1 cellular context compared by ENCODE assay signal in the genomic region with DNA sequence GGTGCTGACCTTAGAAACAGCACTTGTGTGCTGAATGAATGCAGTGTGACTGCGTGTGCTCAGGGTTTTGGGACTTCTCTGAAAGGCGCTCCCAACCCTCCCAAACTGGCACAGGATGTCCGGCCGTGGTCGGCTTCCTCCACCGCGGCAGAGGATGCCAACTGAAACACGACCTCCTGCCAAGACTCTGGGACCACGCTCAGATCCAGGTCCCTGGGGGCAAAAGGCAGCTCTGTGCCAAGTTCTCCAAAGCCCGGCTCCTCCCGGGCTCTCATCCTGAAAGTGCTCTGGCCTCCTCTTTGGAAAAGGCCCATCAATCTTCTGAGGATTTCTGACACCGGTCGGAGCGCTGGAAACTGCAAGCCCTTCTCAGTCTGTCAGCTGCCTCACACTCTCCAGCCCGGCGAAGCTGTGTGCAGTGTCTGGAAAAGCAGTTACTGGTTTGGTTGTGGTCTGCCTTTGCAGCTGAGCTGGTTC.
TF ChIP-seq lines count a peak whose summit lies in the region.

No MANE protein-coding gene starts in this region.

TF ChIP-seq in WTC11, 78 proteins besides CTCF, POLR2A, EP300 and RAD21 (continued from another document):
- TF ChIP-seq, protein P1, sequence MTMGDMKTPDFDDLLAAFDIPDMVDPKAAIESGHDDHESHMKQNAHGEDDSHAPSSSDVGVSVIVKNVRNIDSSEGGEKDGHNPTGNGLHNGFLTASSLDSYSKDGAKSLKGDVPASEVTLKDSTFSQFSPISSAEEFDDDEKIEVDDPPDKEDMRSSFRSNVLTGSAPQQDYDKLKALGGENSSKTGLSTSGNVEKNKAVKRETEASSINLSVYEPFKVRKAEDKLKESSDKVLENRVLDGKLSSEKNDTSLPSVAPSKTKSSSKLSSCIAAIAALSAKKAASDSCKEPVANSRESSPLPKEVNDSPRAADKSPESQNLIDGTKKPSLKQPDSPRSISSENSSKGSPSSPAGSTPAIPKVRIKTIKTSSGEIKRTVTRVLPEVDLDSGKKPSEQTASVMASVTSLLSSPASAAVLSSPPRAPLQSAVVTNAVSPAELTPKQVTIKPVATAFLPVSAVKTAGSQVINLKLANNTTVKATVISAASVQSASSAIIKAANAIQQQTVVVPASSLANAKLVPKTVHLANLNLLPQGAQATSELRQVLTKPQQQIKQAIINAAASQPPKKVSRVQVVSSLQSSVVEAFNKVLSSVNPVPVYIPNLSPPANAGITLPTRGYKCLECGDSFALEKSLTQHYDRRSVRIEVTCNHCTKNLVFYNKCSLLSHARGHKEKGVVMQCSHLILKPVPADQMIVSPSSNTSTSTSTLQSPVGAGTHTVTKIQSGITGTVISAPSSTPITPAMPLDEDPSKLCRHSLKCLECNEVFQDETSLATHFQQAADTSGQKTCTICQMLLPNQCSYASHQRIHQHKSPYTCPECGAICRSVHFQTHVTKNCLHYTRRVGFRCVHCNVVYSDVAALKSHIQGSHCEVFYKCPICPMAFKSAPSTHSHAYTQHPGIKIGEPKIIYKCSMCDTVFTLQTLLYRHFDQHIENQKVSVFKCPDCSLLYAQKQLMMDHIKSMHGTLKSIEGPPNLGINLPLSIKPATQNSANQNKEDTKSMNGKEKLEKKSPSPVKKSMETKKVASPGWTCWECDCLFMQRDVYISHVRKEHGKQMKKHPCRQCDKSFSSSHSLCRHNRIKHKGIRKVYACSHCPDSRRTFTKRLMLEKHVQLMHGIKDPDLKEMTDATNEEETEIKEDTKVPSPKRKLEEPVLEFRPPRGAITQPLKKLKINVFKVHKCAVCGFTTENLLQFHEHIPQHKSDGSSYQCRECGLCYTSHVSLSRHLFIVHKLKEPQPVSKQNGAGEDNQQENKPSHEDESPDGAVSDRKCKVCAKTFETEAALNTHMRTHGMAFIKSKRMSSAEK (CRISPR knock-in tag; IDR thresholded peaks at IDR 0.05; ENCODE audit: borderline replicate concordance): no peak
- no peak for TF ChIP-seq ESRRA (CRISPR knock-in tag; IDR thresholded peaks at IDR 0.05; ENCODE audit: borderline replicate concordance)
- TF ChIP-seq ZNF121 (CRISPR knock-in tag; IDR thresholded peaks at IDR 0.05): no peak
- TF ChIP-seq, protein P2, sequence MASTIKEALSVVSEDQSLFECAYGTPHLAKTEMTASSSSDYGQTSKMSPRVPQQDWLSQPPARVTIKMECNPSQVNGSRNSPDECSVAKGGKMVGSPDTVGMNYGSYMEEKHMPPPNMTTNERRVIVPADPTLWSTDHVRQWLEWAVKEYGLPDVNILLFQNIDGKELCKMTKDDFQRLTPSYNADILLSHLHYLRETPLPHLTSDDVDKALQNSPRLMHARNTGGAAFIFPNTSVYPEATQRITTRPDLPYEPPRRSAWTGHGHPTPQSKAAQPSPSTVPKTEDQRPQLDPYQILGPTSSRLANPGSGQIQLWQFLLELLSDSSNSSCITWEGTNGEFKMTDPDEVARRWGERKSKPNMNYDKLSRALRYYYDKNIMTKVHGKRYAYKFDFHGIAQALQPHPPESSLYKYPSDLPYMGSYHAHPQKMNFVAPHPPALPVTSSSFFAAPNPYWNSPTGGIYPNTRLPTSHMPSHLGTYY (CRISPR knock-in tag; IDR thresholded peaks at IDR 0.05): no peak
- TF ChIP-seq, protein P3, sequence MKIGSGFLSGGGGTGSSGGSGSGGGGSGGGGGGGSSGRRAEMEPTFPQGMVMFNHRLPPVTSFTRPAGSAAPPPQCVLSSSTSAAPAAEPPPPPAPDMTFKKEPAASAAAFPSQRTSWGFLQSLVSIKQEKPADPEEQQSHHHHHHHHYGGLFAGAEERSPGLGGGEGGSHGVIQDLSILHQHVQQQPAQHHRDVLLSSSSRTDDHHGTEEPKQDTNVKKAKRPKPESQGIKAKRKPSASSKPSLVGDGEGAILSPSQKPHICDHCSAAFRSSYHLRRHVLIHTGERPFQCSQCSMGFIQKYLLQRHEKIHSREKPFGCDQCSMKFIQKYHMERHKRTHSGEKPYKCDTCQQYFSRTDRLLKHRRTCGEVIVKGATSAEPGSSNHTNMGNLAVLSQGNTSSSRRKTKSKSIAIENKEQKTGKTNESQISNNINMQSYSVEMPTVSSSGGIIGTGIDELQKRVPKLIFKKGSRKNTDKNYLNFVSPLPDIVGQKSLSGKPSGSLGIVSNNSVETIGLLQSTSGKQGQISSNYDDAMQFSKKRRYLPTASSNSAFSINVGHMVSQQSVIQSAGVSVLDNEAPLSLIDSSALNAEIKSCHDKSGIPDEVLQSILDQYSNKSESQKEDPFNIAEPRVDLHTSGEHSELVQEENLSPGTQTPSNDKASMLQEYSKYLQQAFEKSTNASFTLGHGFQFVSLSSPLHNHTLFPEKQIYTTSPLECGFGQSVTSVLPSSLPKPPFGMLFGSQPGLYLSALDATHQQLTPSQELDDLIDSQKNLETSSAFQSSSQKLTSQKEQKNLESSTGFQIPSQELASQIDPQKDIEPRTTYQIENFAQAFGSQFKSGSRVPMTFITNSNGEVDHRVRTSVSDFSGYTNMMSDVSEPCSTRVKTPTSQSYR (CRISPR knock-in tag; IDR thresholded peaks at IDR 0.05): no peak
- TF ChIP-seq, protein P4, sequence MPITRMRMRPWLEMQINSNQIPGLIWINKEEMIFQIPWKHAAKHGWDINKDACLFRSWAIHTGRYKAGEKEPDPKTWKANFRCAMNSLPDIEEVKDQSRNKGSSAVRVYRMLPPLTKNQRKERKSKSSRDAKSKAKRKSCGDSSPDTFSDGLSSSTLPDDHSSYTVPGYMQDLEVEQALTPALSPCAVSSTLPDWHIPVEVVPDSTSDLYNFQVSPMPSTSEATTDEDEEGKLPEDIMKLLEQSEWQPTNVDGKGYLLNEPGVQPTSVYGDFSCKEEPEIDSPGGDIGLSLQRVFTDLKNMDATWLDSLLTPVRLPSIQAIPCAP (CRISPR knock-in tag; IDR thresholded peaks at IDR 0.05): no peak
- TF ChIP-seq CBFB (CRISPR knock-in tag; IDR thresholded peaks at IDR 0.05; ENCODE audit: low read depth): no peak
